ENCODE assay signal across 1 cellular context in the genomic region with DNA sequence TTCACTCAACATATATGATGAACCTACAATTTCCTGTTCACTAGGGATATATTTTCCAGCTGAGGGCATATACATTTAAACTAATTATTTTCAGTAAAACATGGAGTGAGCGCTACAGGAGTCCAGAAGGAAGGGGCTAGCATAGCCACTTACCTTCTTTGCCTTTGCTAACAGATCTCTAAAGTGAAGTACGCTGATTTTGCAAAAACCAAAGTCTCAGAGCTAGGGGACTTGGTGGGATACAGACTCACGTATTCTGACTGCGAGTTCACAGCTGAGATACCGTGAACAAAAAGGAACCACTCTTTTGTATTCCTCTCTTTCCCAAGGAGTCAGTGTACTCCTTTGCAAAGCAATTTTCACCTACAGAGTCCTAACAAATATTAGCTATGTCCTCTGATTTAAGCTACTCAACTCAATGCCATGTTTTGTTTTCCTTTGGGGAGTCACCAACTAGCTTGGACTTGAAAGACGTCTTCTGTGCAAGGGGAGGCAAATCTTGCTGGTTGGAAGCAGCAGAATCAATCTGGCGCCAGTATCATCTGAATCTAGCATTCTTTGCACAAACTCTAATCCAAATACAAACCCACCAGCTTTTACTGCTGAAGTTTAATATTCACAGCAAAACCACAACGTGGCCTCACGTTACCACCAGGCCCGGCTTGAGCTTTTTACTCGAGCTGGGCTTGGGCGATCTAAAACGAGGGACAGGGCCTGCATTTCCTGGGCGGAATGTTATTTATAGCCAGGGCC.
A peak's percentile ranks its signal among the peaks of the same experiment; 100 is the strongest.
TF ChIP-seq lines count a peak whose summit lies in the region.

No MANE protein-coding gene starts in this region.

TF ChIP-seq in H1, 55 proteins besides CTCF, POLR2A, EP300 and RAD21:
- TF ChIP-seq SP4 (IDR thresholded peaks at IDR 0.05; ENCODE audit: low read length) (no peak), ASH2L (IDR thresholded peaks at IDR 0.05; ENCODE audit: low read length) (no peak), SAP30 (IDR thresholded peaks at IDR 0.05; ENCODE audit: insufficient read depth, insufficient replicate concordance, low read length) (peak; percentile 43)
